In genomic region chr12:106721931-106722330, GRCh38 we compare ENCODE assay signal across 32 cellular contexts.
"Had no signal": no experiment of that assay in that cellular context is flagged by ENCODE, and none has a peak within 500 bp of the region (broad histone marks: within the 10 kb centered on the region; RNA-seq: fewer than 3 reads in every experiment).

No MANE protein-coding gene starts in this region.

- DNase-seq: activated CD4-positive, alpha-beta memory T cell treated with anti-CD3 and anti-CD28 coated beads for 36 hours; activated CD4-positive, alpha-beta T cell treated with anti-CD3 and anti-CD28 coated beads, Interleukin-2, amount 10 ng/mL, durations not matched to agents 24 days and 14 days; activated CD4-positive, CD25-positive, alpha-beta regulatory T cell treated with anti-CD3 and anti-CD28 coated beads, Interleukin-2, amount 50 U/mL, for 72 hours; activated CD8-positive, alpha-beta memory T cell treated with anti-CD3 and anti-CD28 coated beads, Interleukin-2, amount 50 U/mL, for 48 hours; activated gamma-delta T cell; activated naive CD4-positive, alpha-beta T cell treated with anti-CD3 and anti-CD28 coated beads, Interleukin-2, amount 10 ng/mL, durations not matched to agents 7 days and 5 days; activated T-cell treated with anti-CD3 and anti-CD28 coated beads, Interleukin-2, amount 50 U/mL, for 24 hours; amniotic stem cell; brain microvascular endothelial cell; cortex of kidney; effector memory CD8-positive, alpha-beta T cell; foreskin melanocyte; heart right ventricle; kidney glomerular epithelial cell; left ventricle myocardium inferior; mucosa of descending colon; ovary; retina; stimulated activated CD4-positive, alpha-beta T cell treated with anti-CD3 and anti-CD28 coated beads, Interleukin-4, amount 100 ng/mL, for 24 hours; T-helper 17 cell; T1000; upper lobe of left lung had no signal

- H3K4me1 ChIP-seq: esophagus muscularis mucosa, heart right ventricle, left ventricle myocardium inferior, upper lobe of left lung, vagina had no signal

- H3K9me3 ChIP-seq: esophagus muscularis mucosa, heart right ventricle, left ventricle myocardium inferior, mucosa of descending colon, neutrophil, ovary, upper lobe of left lung, vagina had no signal

- H3K9me3 Mint-ChIP-seq: activated CD4-positive, alpha-beta memory T cell treated with anti-CD3 and anti-CD28 coated beads for 36 hours; activated CD4-positive, alpha-beta T cell treated with anti-CD3 and anti-CD28 coated beads, Interleukin-2, amount 10 ng/mL, durations not matched to agents 24 days and 14 days; activated naive CD4-positive, alpha-beta T cell treated with anti-CD3 and anti-CD28 coated beads, Interleukin-2, amount 10 ng/mL, durations not matched to agents 7 days and 5 days; activated T-cell treated with anti-CD3 and anti-CD28 coated beads, Interleukin-2, amount 50 U/mL, for 24 hours; effector memory CD8-positive, alpha-beta T cell; natural killer cell treated with Interleukin-12 subunit alpha and Interleukin-12 subunit beta and Interleukin-15 and Interleukin-18, amount 100 ng/mL, for 72 hours; stimulated activated effector memory CD8-positive, alpha-beta T cell treated with anti-CD3 and anti-CD28 coated beads, Interleukin-12 subunit alpha, Interleukin-12 subunit beta, amount 100 ng/mL, for 72 hours; stimulated activated naive CD8-positive, alpha-beta T cell treated with anti-CD3 and anti-CD28 coated beads, Interleukin-15, Interleukin-2, amounts not matched to agents 100 ng/mL and 50 ng/mL, for 24 hours had no signal

- H3K27me3 ChIP-seq: brain microvascular endothelial cell, esophagus muscularis mucosa, heart right ventricle, ovary, upper lobe of left lung, vagina had no signal

- H3K36me3 ChIP-seq: brain microvascular endothelial cell, esophagus muscularis mucosa, heart right ventricle, left ventricle myocardium inferior, neutrophil, ovary, upper lobe of left lung, vagina had no signal

- H3K27ac Mint-ChIP-seq: activated CD4-positive, alpha-beta memory T cell treated with anti-CD3 and anti-CD28 coated beads for 36 hours; activated CD4-positive, alpha-beta T cell treated with anti-CD3 and anti-CD28 coated beads, Interleukin-2, amount 10 ng/mL, durations not matched to agents 24 days and 14 days; activated naive CD4-positive, alpha-beta T cell treated with anti-CD3 and anti-CD28 coated beads, Interleukin-2, amount 10 ng/mL, durations not matched to agents 7 days and 5 days; activated T-cell treated with anti-CD3 and anti-CD28 coated beads, Interleukin-2, amount 50 U/mL, for 24 hours; effector memory CD8-positive, alpha-beta T cell; natural killer cell treated with Interleukin-12 subunit alpha and Interleukin-12 subunit beta and Interleukin-15 and Interleukin-18, amount 100 ng/mL, for 72 hours; progenitor cell of endocrine pancreas; stimulated activated effector memory CD8-positive, alpha-beta T cell treated with anti-CD3 and anti-CD28 coated beads, Interleukin-12 subunit alpha, Interleukin-12 subunit beta, amount 100 ng/mL, for 72 hours; stimulated activated naive CD8-positive, alpha-beta T cell treated with anti-CD3 and anti-CD28 coated beads, Interleukin-15, Interleukin-2, amounts not matched to agents 100 ng/mL and 50 ng/mL, for 24 hours had no signal

- H3K4me1 Mint-ChIP-seq: activated naive CD4-positive, alpha-beta T cell treated with anti-CD3 and anti-CD28 coated beads, Interleukin-2, amount 10 ng/mL, durations not matched to agents 7 days and 5 days had no signal

- H3K4me3 Mint-ChIP-seq: activated CD4-positive, alpha-beta memory T cell treated with anti-CD3 and anti-CD28 coated beads for 36 hours; activated CD4-positive, alpha-beta T cell treated with anti-CD3 and anti-CD28 coated beads, Interleukin-2, amount 10 ng/mL, durations not matched to agents 24 days and 14 days; activated naive CD4-positive, alpha-beta T cell treated with anti-CD3 and anti-CD28 coated beads, Interleukin-2, amount 10 ng/mL, durations not matched to agents 7 days and 5 days; activated T-cell treated with anti-CD3 and anti-CD28 coated beads, Interleukin-2, amount 50 U/mL, for 24 hours; effector memory CD8-positive, alpha-beta T cell; natural killer cell treated with Interleukin-12 subunit alpha and Interleukin-12 subunit beta and Interleukin-15 and Interleukin-18, amount 100 ng/mL, for 72 hours; stimulated activated effector memory CD8-positive, alpha-beta T cell treated with anti-CD3 and anti-CD28 coated beads, Interleukin-12 subunit alpha, Interleukin-12 subunit beta, amount 100 ng/mL, for 72 hours; stimulated activated naive CD8-positive, alpha-beta T cell treated with anti-CD3 and anti-CD28 coated beads, Interleukin-15, Interleukin-2, amounts not matched to agents 100 ng/mL and 50 ng/mL, for 24 hours; T-helper 17 cell had no signal

- H3K36me3 Mint-ChIP-seq: activated CD4-positive, alpha-beta memory T cell treated with anti-CD3 and anti-CD28 coated beads for 36 hours; activated naive CD4-positive, alpha-beta T cell treated with anti-CD3 and anti-CD28 coated beads, Interleukin-2, amount 10 ng/mL, durations not matched to agents 7 days and 5 days; natural killer cell treated with Interleukin-12 subunit alpha and Interleukin-12 subunit beta and Interleukin-15 and Interleukin-18, amount 100 ng/mL, for 72 hours had no signal

- H3K27me3 Mint-ChIP-seq: activated T-cell treated with anti-CD3 and anti-CD28 coated beads, Interleukin-2, amount 50 U/mL, for 24 hours; stimulated activated naive CD8-positive, alpha-beta T cell treated with anti-CD3 and anti-CD28 coated beads, Interleukin-15, Interleukin-2, amounts not matched to agents 100 ng/mL and 50 ng/mL, for 24 hours; T-helper 17 cell had no signal

- H3K27ac ChIP-seq: brain microvascular endothelial cell, esophagus muscularis mucosa, heart right ventricle, left ventricle myocardium inferior, neutrophil, ovary, skin epidermis, upper lobe of left lung, vagina had no signal

- H3K4me3 ChIP-seq: esophagus muscularis mucosa, heart right ventricle, left ventricle myocardium inferior, lung, mucosa of descending colon, ovary, skin epidermis, upper lobe of left lung, vagina had no signal

- FAIRE-seq: astrocyte had no signal
